2 cellular contexts compared by ENCODE assay signal in the genomic region with DNA sequence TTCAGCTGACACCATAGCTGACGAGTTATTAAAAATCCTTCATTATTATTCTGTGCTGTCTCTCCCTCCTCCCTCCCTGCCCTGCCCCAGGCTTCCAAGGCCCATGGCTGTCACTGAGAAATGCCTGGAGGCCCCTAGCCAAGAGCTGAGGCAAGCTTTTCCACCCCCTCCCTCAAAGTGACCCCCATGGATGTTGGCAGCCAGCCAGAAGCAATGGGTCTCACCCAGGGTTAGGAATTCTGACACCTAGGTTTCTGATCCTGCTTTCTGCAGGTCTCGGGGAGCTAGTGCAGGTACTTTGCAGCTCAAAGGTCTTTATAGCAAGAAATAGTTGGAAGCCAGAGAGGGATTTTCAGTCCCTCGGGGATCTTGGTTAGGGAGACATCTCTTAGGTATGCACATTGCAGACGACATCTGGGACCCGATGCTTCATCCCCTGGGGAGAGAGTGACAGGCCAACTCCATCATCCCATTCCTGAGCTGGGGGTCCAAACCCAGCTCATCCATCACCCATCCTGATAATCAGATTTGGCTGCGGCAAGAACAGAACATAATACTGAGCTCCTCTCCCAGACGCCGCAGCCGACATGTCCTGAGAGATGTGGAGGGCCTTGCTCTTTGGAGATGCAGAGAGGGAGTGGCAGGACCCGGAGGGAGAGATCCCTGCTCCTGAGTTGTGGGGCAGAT.
TF ChIP-seq lines count a peak whose summit lies in the region.

No MANE protein-coding gene starts in this region.

TF ChIP-seq in IMR-90, 13 proteins besides CTCF, POLR2A, EP300 and RAD21:
- TF ChIP-seq CHD1 (IDR thresholded peaks at IDR 0.05; ENCODE audit: low read depth, low read length) = no peak
- TF ChIP-seq CEBPB (IDR thresholded peaks at IDR 0.05; ENCODE audit: low read depth, low read length) = no peak
- TF ChIP-seq RCOR1 (IDR thresholded peaks at IDR 0.05; ENCODE audit: insufficient replicate concordance, low read length) = no peak
- TF ChIP-seq BHLHE40 (IDR thresholded peaks at IDR 0.05; ENCODE audit: low read depth, low read length) = no peak
- TF ChIP-seq, protein P1, sequence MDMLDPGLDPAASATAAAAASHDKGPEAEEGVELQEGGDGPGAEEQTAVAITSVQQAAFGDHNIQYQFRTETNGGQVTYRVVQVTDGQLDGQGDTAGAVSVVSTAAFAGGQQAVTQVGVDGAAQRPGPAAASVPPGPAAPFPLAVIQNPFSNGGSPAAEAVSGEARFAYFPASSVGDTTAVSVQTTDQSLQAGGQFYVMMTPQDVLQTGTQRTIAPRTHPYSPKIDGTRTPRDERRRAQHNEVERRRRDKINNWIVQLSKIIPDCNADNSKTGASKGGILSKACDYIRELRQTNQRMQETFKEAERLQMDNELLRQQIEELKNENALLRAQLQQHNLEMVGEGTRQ (IDR thresholded peaks at IDR 0.05; ENCODE audit: low read depth, low read length) = no peak
- no peak for TF ChIP-seq MXI1 (IDR thresholded peaks at IDR 0.05; ENCODE audit: borderline replicate concordance, low read depth, low read length)
- TF ChIP-seq FOS (IDR thresholded peaks at IDR 0.05; ENCODE audit: low read depth, low read length) = no peak
- TF ChIP-seq, protein P2, sequence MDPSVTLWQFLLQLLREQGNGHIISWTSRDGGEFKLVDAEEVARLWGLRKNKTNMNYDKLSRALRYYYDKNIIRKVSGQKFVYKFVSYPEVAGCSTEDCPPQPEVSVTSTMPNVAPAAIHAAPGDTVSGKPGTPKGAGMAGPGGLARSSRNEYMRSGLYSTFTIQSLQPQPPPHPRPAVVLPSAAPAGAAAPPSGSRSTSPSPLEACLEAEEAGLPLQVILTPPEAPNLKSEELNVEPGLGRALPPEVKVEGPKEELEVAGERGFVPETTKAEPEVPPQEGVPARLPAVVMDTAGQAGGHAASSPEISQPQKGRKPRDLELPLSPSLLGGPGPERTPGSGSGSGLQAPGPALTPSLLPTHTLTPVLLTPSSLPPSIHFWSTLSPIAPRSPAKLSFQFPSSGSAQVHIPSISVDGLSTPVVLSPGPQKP (IDR thresholded peaks at IDR 0.05; ENCODE audit: borderline replicate concordance, low read depth, low read length) = no peak
- TF ChIP-seq SMC3 (IDR thresholded peaks at IDR 0.05; ENCODE audit: low read depth, low read length) = no peak
- TF ChIP-seq NFE2L2 (IDR thresholded peaks at IDR 0.05; ENCODE audit: low read depth, low read length) = no peak

TF ChIP-seq in K562, 482 proteins besides CTCF, POLR2A, EP300 and RAD21:
- no peak for TF ChIP-seq CREM (IDR thresholded peaks at IDR 0.05; ENCODE audit: low read depth)
- TF ChIP-seq SMARCE1 (IDR thresholded peaks at IDR 0.05) = no peak
- peak; percentile 68 for TF ChIP-seq NFIC (IDR thresholded peaks at IDR 0.05)
- TF ChIP-seq NFIX (CRISPR knock-in tag; IDR thresholded peaks at IDR 0.05; ENCODE audit: low read depth) = peak; percentile 49
- TF ChIP-seq, protein P3, sequence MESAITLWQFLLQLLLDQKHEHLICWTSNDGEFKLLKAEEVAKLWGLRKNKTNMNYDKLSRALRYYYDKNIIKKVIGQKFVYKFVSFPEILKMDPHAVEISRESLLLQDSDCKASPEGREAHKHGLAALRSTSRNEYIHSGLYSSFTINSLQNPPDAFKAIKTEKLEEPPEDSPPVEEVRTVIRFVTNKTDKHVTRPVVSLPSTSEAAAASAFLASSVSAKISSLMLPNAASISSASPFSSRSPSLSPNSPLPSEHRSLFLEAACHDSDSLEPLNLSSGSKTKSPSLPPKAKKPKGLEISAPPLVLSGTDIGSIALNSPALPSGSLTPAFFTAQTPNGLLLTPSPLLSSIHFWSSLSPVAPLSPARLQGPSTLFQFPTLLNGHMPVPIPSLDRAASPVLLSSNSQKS (CRISPR knock-in tag; IDR thresholded peaks at IDR 0.05) = no peak
